Comparison of ENCODE assay signal across 14 cellular contexts in genomic region chr4:2908686-2909085, GRCh38. TPM values are rescaled to one million over a fixed set of nuclear protein-coding genes. Genes with fewer than 3 reads are reported as not detected.
A peak's percentile ranks its signal among the peaks of the same experiment; 100 is the strongest.
DNase-seq lines count a peak whose midpoint lies in the region; FAIRE-seq and TF ChIP-seq lines count a peak whose summit lies in the region.
"Had no signal": no experiment of that assay in that cellular context is flagged by ENCODE, and none has a peak within 500 bp of the region (broad histone marks: within the 10 kb centered on the region; RNA-seq: fewer than 3 reads in every experiment).

No MANE protein-coding gene starts in this region.

- H3K4me3 Mint-ChIP-seq in Caco-2 (ENCODE audit: unreplicated experiment), result no peak overlapping the region
- H3K4me3 Mint-ChIP-seq: CD14-positive monocyte, GM23338, H9 had no signal

- TF ChIP-seq CTCF in C4-2B (conservative IDR thresholded peaks at IDR 0.05) (no peak), Caco-2 (IDR thresholded peaks at IDR 0.05; ENCODE audit: insufficient read depth in 1 of 2, low read depth in 1 of 2, low read length in 1 of 2, severe bottlenecking in 1 of 2, unreplicated experiment in 1 of 2) (no peak), kidney (IDR thresholded peaks at IDR 0.05; ENCODE audit: borderline replicate concordance, extremely low read depth, insufficient read depth) (no peak), prostate gland (IDR thresholded peaks at IDR 0.05) (no peak)

- no peak for TF ChIP-seq POLR2A in prostate gland (IDR thresholded peaks at IDR 0.05)

- no peak overlapping the region for H3K9ac ChIP-seq in kidney (ENCODE audit: low read length in 2 of 2)

- CTCF ChIA-PET in Caco-2 (lab: Charles Lee), result interaction anchor here (0.6 kb wide), 1 partner anchor 10 kb away, joined by 6 read pairs; no protein-coding TSS in a partner anchor

- FAIRE-seq in kidney (lab: Jason Lieb, UNC), result no peak
- FAIRE-seq: A549, GM12878 had no signal

- H3K9me3 Mint-ChIP-seq in Caco-2 (ENCODE audit: unreplicated experiment), result no peaks in the 10 kb centered on the region
- H3K9me3 Mint-ChIP-seq: GM23338, H9 had no signal

- DNase-seq in Caco-2, result no peak
- peak; percentile 31 for DNase-seq in kidney
- DNase-seq in prostate gland (ENCODE audit: low spot score), result no peak
- DNase-seq in inferior parietal cortex (ENCODE audit: extremely low spot score), result no peak
- no peak for DNase-seq in stimulated activated naive CD4-positive, alpha-beta T cell (lab: John Stamatoyannopoulos, UW)
- no peak for DNase-seq in NCI-H82 (lab: John Stamatoyannopoulos, UW)
- DNase-seq: BE2C, DMS79, H9 had no signal

- peaks cover 11% of the 10 kb centered on the region for H3K4me1 Mint-ChIP-seq in Caco-2 (ENCODE audit: low read depth, unreplicated experiment)
- H3K4me1 Mint-ChIP-seq: GM23338, H9 had no signal

- peak overlapping the region; percentile 64 for H3K27ac Mint-ChIP-seq in Caco-2 (ENCODE audit: unreplicated experiment)
- H3K27ac Mint-ChIP-seq: GM23338 had no signal

- peaks cover 87% of the 10 kb centered on the region for H3K36me3 Mint-ChIP-seq in Caco-2 (ENCODE audit: insufficient read depth, unreplicated experiment)

- no TSS peak for BruUV-seq in Caco-2 (replicated peaks; lab: Mats Ljungman, UMichigan)

- H3K4me1 ChIP-seq in Caco-2 (peaks cover 22% of the 10 kb centered on the region), kidney (ENCODE audit: control insufficient read depth in 1 of 2, insufficient read depth in 1 of 2, low read depth in 1 of 2, low read length in 2 of 2) (peaks cover 0 to 2% of the 10 kb centered on the region in 2 donors), prostate gland (replicated peaks) (peaks cover 9% of the 10 kb centered on the region)
- H3K4me1 ChIP-seq: A549 had no signal

- H3K27me3 Mint-ChIP-seq in Caco-2 (ENCODE audit: insufficient read depth, unreplicated experiment), result no peaks in the 10 kb centered on the region

- H3K27me3 ChIP-seq in Caco-2 (replicated peaks; ENCODE audit: control insufficient read depth, insufficient read depth, low read length) (no peaks in the 10 kb centered on the region), prostate gland (replicated peaks; ENCODE audit: insufficient read depth) (no peaks in the 10 kb centered on the region)
- H3K27me3 ChIP-seq: BE2C had no signal

- H3K9me3 ChIP-seq in Caco-2 (no peaks in the 10 kb centered on the region), kidney (ENCODE audit: control insufficient read depth in 1 of 2, low read length in 2 of 2) (no peaks in the 10 kb centered on the region), prostate gland (no peaks in the 10 kb centered on the region)
- H3K9me3 ChIP-seq: A549, BE2C had no signal

- H3K27ac ChIP-seq in C4-2B (peak overlapping the region; percentile 84), kidney (ENCODE audit: low read depth in 2 of 2, low read length in 2 of 2) (no peak overlapping the region), prostate gland (peak overlapping the region; percentile 14 to 63)
- H3K27ac ChIP-seq: A549 had no signal

- H3K36me3 ChIP-seq in Caco-2 (ENCODE audit: control insufficient read depth, insufficient read depth, low read length), result peaks cover 9% of the 10 kb centered on the region
- H3K36me3 ChIP-seq in kidney (ENCODE audit: control insufficient read depth in 1 of 2, insufficient read depth in 2 of 2, low read length in 2 of 2), result peaks cover 64 to 70% of the 10 kb centered on the region in 2 donors
- H3K36me3 ChIP-seq in prostate gland, result peaks cover 0 to 6% of the 10 kb centered on the region in 2 donors

- H3K4me3 ChIP-seq in Caco-2 (ENCODE audit: low read depth, low read length) (no peak overlapping the region), kidney (ENCODE audit: low read length in 2 of 2) (no peak overlapping the region), prostate gland (no peak overlapping the region)
- H3K4me3 ChIP-seq: A549, GM12878, GM23338 had no signal

- intact Hi-C loops in Caco-2 (cut with micrococcal nuclease; ENCODE audit: unreplicated experiment), result loop anchor here (2.0 to 5.0 kb wide), 2 partner anchors 46 to 60 kb away; no protein-coding TSS in a partner anchor
- intact Hi-C loops in kidney (cut with DNase I), result no loop called here
- intact Hi-C loops in prostate gland (cut with DNase I), result no loop called here

- POLR2A ChIA-PET in Caco-2 (lab: Charles Lee), result no interaction called here

- 72% methylated on average over 7 of the region's 7 CpGs for WGBS in prostate gland

RNA-seq across cellular contexts. Expression of gene NOP14, which starts 54.5 kb away (rescaled TPM):
- total RNA-seq in Caco-2 (2022) (55.2 and 60.5 TPM in 2 replicates), kidney (22.0 TPM), prostate gland (10 to 100 TPM; 16.0 to 17.8 TPM)
- 15.1 TPM for polyA plus RNA-seq in kidney (ENCODE audit: insufficient read depth, low read depth, low replicate concordance)

RNA-seq across cellular contexts. Expression of gene GRK4, which starts 54.7 kb away (rescaled TPM):
- total RNA-seq in Caco-2 (2022), result 6.8 and 7.1 TPM in 2 replicates
- total RNA-seq in kidney, result 4.3 TPM
- 4.3 TPM for polyA plus RNA-seq in kidney (ENCODE audit: insufficient read depth, low read depth, low replicate concordance)
- 10 to 100 TPM in 1 of 2 donors, 1 to 10 TPM in 1; 3.4 to 18.9 TPM for total RNA-seq in prostate gland

Comparison
In these comparisons a context has a peak if more than half of its experiments do, and no peak if none do; other contexts are left out.
1. H3K27ac ChIP-seq: peak in C4-2B (single experiment) and prostate gland (2 of 2); none in kidney (0 of 2).